ENCODE assay signal across 27 cellular contexts in genomic region chr10:78412605-78413004, GRCh38.
"Had no signal": no experiment of that assay in that cellular context is flagged by ENCODE, and none has a peak within 500 bp of the region (broad histone marks: within the 10 kb centered on the region; RNA-seq: fewer than 3 reads in every experiment).

No MANE protein-coding gene starts in this region.

- H3K27me3 ChIP-seq: body of pancreas, dorsolateral prefrontal cortex, esophagus muscularis mucosa, ovary, right atrium auricular region had no signal

- H3K36me3 ChIP-seq: esophagus muscularis mucosa, neutrophil, ovary, right atrium auricular region had no signal

- H3K4me3 Mint-ChIP-seq: activated naive CD4-positive, alpha-beta T cell treated with anti-CD3 and anti-CD28 coated beads, Interleukin-2, amount 10 ng/mL, durations not matched to agents 7 days and 5 days; activated naive CD8-positive, alpha-beta T cell treated with anti-CD3 and anti-CD28 coated beads, Interleukin-2, amount 50 U/mL, for 24 hours; effector memory CD8-positive, alpha-beta T cell; natural killer cell had no signal

- DNase-seq: activated CD4-positive, alpha-beta T cell treated with anti-CD3 and anti-CD28 coated beads for 4 hours; activated CD4-positive, alpha-beta T cell treated with anti-CD3 and anti-CD28 coated beads, Interleukin-2, amount 50 U/mL, for 48 hours; activated CD4-positive, CD25-positive, alpha-beta regulatory T cell; activated naive CD4-positive, alpha-beta T cell treated with anti-CD3 and anti-CD28 coated beads, Interleukin-2, amount 10 ng/mL, durations not matched to agents 7 days and 5 days; activated naive CD8-positive, alpha-beta T cell treated with anti-CD3 and anti-CD28 coated beads, Interleukin-2, amount 50 U/mL, for 24 hours; activated T-cell treated with anti-CD3 and anti-CD28 coated beads, Interleukin-2, amount 50 U/mL, for 48 hours; anterior cingulate cortex; body of pancreas; caudate nucleus; effector memory CD8-positive, alpha-beta T cell; hypothalamus; left ventricle myocardium superior; mammary epithelial cell; midbrain; natural killer cell; ovary; psoas muscle; stimulated activated CD4-positive, alpha-beta T cell treated with anti-CD3 and anti-CD28 coated beads, Interleukin-15, amount 100 ng/mL, for 24 hours; stimulated activated naive CD4-positive, alpha-beta T cell; T1000 had no signal

- H3K9me3 ChIP-seq: body of pancreas, esophagus muscularis mucosa, neutrophil, ovary, psoas muscle, right atrium auricular region had no signal

- H3K27ac ChIP-seq: dorsolateral prefrontal cortex, esophagus muscularis mucosa, neutrophil, psoas muscle, right atrium auricular region, skin epidermis had no signal

- H3K36me3 Mint-ChIP-seq: activated naive CD4-positive, alpha-beta T cell treated with anti-CD3 and anti-CD28 coated beads, Interleukin-2, amount 10 ng/mL, durations not matched to agents 7 days and 5 days; natural killer cell had no signal

- H3K9me3 Mint-ChIP-seq: activated naive CD4-positive, alpha-beta T cell treated with anti-CD3 and anti-CD28 coated beads, Interleukin-2, amount 10 ng/mL, durations not matched to agents 7 days and 5 days; activated naive CD8-positive, alpha-beta T cell treated with anti-CD3 and anti-CD28 coated beads, Interleukin-2, amount 50 U/mL, for 24 hours; effector memory CD8-positive, alpha-beta T cell; natural killer cell had no signal

- H3K4me1 Mint-ChIP-seq: activated naive CD4-positive, alpha-beta T cell treated with anti-CD3 and anti-CD28 coated beads, Interleukin-2, amount 10 ng/mL, durations not matched to agents 7 days and 5 days; activated naive CD8-positive, alpha-beta T cell treated with anti-CD3 and anti-CD28 coated beads, Interleukin-2, amount 50 U/mL, for 24 hours; natural killer cell had no signal

- FAIRE-seq: colon, frontal cortex had no signal

- H3K4me3 ChIP-seq: body of pancreas, dorsolateral prefrontal cortex, esophagus muscularis mucosa, ovary, psoas muscle, right atrium auricular region, skin epidermis had no signal

- H3K27ac Mint-ChIP-seq: activated naive CD4-positive, alpha-beta T cell treated with anti-CD3 and anti-CD28 coated beads, Interleukin-2, amount 10 ng/mL, durations not matched to agents 7 days and 5 days; activated naive CD8-positive, alpha-beta T cell treated with anti-CD3 and anti-CD28 coated beads, Interleukin-2, amount 50 U/mL, for 24 hours; effector memory CD8-positive, alpha-beta T cell; natural killer cell had no signal

- ATAC-seq: activated naive CD8-positive, alpha-beta T cell treated with anti-CD3 and anti-CD28 coated beads, Interleukin-2, amount 50 U/mL, for 24 hours; body of pancreas; effector memory CD8-positive, alpha-beta T cell; left ventricle myocardium superior; natural killer cell; psoas muscle had no signal
